Comparison of ENCODE assay signal across 8 cellular contexts in genomic region chr3:38648659-38649499, GRCh38. TPM values are rescaled to one million over a fixed set of nuclear protein-coding genes. Genes with fewer than 3 reads are reported as not detected.
A peak's percentile ranks its signal among the peaks of the same experiment; 100 is the strongest.
DNase-seq lines count a peak whose midpoint lies in the region; FAIRE-seq and TF ChIP-seq lines count a peak whose summit lies in the region.

No MANE protein-coding gene starts in this region.

- H3K36me3 ChIP-seq in stomach smooth muscle (ENCODE audit: control insufficient read depth in 2 of 2, insufficient read depth in 2 of 2, low read length in 2 of 2), result no peaks in the 10 kb centered on the region

- H3K27me3 ChIP-seq in stomach smooth muscle (ENCODE audit: control insufficient read depth in 1 of 2, insufficient read depth in 2 of 2, low read length in 2 of 2), result peaks cover 29 to 34% of the 10 kb centered on the region in 2 donors

- H3K9ac ChIP-seq in stomach smooth muscle (ENCODE audit: low read length in 2 of 2), result peak overlapping the region in 1 of 2 donors; percentile 24

- TF ChIP-seq POLR2A in H54 (IDR thresholded peaks at IDR 0.05; ENCODE audit: low read depth, low read length), result no peak

- H3K4me1 ChIP-seq in stomach smooth muscle (ENCODE audit: control insufficient read depth, insufficient read depth, low read length), result peaks cover 21% of the 10 kb centered on the region

- H3K27me3 Mint-ChIP-seq in activated CD4-positive, alpha-beta memory T cell treated with anti-CD3 and anti-CD28 coated beads for 36 hours, result peaks cover 15% of the 10 kb centered on the region

- no peak for FAIRE-seq in H54 (lab: Jason Lieb, UNC)

- intact Hi-C loops in activated CD4-positive, alpha-beta memory T cell treated with anti-CD3 and anti-CD28 coated beads for 36 hours (cut with micrococcal nuclease), result loop anchor here (5.0 kb wide), 1 partner anchor 302 kb away; the partner anchor contains the start of gene XYLB

- H3K36me3 Mint-ChIP-seq in activated CD4-positive, alpha-beta memory T cell treated with anti-CD3 and anti-CD28 coated beads for 36 hours, result no peaks in the 10 kb centered on the region

- H3K9me3 Mint-ChIP-seq in activated CD4-positive, alpha-beta memory T cell treated with anti-CD3 and anti-CD28 coated beads for 36 hours, result no peaks in the 10 kb centered on the region

- CTCF ChIA-PET in activated CD4-positive, alpha-beta memory T cell treated with anti-CD3 and anti-CD28 coated beads for 36 hours (lab: Charles Lee), result interaction anchor here (3.7 kb wide), 1 partner anchor 128 kb away, joined by 18 read pairs; no protein-coding TSS in a partner anchor

- H3K4me1 Mint-ChIP-seq in activated CD4-positive, alpha-beta memory T cell treated with anti-CD3 and anti-CD28 coated beads for 36 hours (ENCODE audit: low read depth), result peaks cover 6% of the 10 kb centered on the region

- no peak overlapping the region for H3K27ac ChIP-seq in stomach smooth muscle (ENCODE audit: low read length)

- POLR2A ChIA-PET in activated CD4-positive, alpha-beta memory T cell treated with anti-CD3 and anti-CD28 coated beads for 36 hours (lab: Charles Lee), result interaction anchor here (0.6 kb wide), 1 partner anchor 152 kb away, joined by 4 read pairs; no protein-coding TSS in a partner anchor

- no peak overlapping the region for H3K27ac Mint-ChIP-seq in activated CD4-positive, alpha-beta memory T cell treated with anti-CD3 and anti-CD28 coated beads for 36 hours

- H3K4me3 Mint-ChIP-seq in activated CD4-positive, alpha-beta memory T cell treated with anti-CD3 and anti-CD28 coated beads for 36 hours, result peak overlapping the region; percentile 59

- DNase-seq in NCI-H748 (lab: John Stamatoyannopoulos, UW; ENCODE audit: unreplicated experiment), result peak; percentile 32
- no peak for DNase-seq in NCI-H748 treated with DMSO at 0.1 percent for 48 hours (lab: John Stamatoyannopoulos, UW)
- DNase-seq in activated CD4-positive, alpha-beta memory T cell treated with anti-CD3 and anti-CD28 coated beads for 36 hours, result no peak
- no peak for DNase-seq in NCI-H345 (lab: John Stamatoyannopoulos, UW)
- no peak for DNase-seq in cerebellar nuclear complex (lab: John Stamatoyannopoulos, UW)
- no peak for DNase-seq in H54 (ENCODE audit: insufficient read length, low spot score)

- peak overlapping the region; percentile 77 for H3K4me3 ChIP-seq in iPS-18c (ENCODE audit: insufficient read depth, low read depth, low read length)
- peak overlapping the region; percentile 38 to 69 for H3K4me3 ChIP-seq in stomach smooth muscle (ENCODE audit: low read length in 2 of 2)

- H3K9me3 ChIP-seq in iPS-18c (ENCODE audit: control insufficient read depth, insufficient read depth, low read length), result no peaks in the 10 kb centered on the region
- H3K9me3 ChIP-seq in stomach smooth muscle (ENCODE audit: control insufficient read depth in 2 of 2, low read length in 2 of 2), result no peaks in the 10 kb centered on the region

RNA-seq across cellular contexts. Expression of gene SCN5A, which starts 0.6 kb away (rescaled TPM):
- total RNA-seq in activated CD4-positive, alpha-beta memory T cell treated with anti-CD3 and anti-CD28 coated beads for 36 hours, result under 1 TPM; 0.12 to 0.34 TPM
